In the genomic region with DNA sequence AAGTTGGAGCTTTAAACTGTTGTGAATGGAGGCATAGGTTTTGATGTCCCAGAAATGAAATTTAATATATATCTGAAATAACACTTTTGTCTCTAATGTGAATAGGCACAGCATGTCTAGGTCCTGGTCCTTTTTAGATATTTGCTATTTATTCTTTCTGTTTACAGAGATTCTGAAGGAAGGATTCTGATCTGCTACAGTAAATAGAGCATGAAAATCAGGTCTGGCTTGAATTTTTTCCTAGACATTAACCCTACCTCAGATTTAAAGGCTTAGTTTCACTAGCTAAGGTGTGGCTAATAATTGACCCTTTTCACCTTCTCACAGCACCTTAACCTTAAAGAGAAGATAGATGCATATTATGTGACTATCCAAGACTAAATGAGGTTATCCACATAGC, we compare ENCODE assay signal across 9 cellular contexts. TPM values are rescaled to one million over a fixed set of nuclear protein-coding genes. Genes with fewer than 3 reads are reported as not detected.
"Had no signal": no experiment of that assay in that cellular context is flagged by ENCODE, and none has a peak within 500 bp of the region (broad histone marks: within the 10 kb centered on the region; RNA-seq: fewer than 3 reads in every experiment).

No MANE protein-coding gene starts in this region.

- DNase-seq: H9, HCEC 1CT, IMR-90 had no signal

- FAIRE-seq: H1, H54, HTR-8/SVneo, K562 had no signal

- ATAC-seq: GM23338, K562 had no signal

- H3K27ac Mint-ChIP-seq: GM23338, H9 had no signal

- H3K4me3 Mint-ChIP-seq: GM23338, H9 had no signal

RNA-seq across cellular contexts. Expression of a gene that starts 48.0 kb away (rescaled TPM):
- total RNA-seq: HT-29, IMR-90, K562 had no signal
